In the genomic region with DNA sequence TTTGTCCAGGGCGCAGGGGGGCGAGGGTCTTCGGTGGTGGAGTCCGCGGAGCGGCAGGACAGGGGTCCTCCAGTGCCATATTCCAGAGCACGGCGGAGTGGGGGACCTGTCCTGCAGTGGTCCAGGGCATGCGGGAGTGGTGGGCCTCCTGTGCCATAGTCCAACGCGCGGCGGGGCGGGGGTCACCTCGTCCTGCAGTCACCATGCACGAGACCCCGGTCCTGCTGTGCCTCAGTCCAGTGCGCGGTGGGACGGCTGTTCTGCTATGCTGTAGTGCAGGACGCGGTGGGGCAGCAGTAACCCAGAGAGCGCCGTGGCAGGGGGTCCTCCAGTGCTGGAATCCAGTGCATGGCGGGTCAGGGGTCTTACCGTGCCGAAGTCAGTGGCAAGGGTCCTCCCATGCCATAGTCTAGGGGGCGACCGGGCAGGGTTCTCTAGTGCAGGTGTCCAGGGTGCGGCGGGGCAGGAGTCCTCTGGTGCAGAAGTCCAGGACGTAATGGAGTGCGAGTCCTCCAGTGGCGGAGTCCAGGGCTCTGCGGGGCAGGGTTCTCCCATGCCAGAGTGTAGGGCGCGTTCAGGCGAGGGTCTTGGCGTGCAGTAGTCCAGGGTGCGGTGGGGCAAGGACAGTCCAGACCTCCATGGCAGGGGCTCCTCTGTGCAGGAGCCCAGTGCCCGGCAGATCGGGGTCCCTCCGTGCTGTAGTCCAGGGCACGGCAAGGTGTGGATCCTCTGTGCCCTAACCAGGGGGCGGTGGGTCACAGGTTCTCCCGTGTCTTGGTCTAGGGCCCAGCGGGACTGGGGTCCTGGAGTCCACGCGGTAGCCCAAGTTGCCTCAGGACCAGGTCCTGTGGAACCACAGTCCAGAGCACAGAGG, we compare ENCODE assay signal across 17 cellular contexts.
"Had no signal": no experiment of that assay in that cellular context is flagged by ENCODE, and none has a peak within 500 bp of the region (broad histone marks: within the 10 kb centered on the region; RNA-seq: fewer than 3 reads in every experiment).

No MANE protein-coding gene starts in this region.

- DNase-seq: KBM-7, MV-4-11, NCI-H1048, NCI-H1105, NCI-H1417, NCI-H1436 treated with DMSO at 0.1 percent for 48 hours, NCI-H1694, NCI-H187 treated with DMSO at 0.1 percent for 48 hours, NCI-H2029 treated with DMSO at 0.1 percent for 48 hours, NCI-H2171 treated with DMSO at 0.1 percent for 48 hours, NCI-H2227 treated with DMSO at 0.1 percent for 48 hours, NCI-H524, NCI-H526 treated with DMSO at 0.1 percent for 48 hours, NCI-H748 treated with DMSO at 0.1 percent for 48 hours, RPMI8226, SHP77 treated with DMSO at 0.1 percent for 48 hours, SJCRH30 had no signal
